ENCODE assay signal across 8 cellular contexts in the genomic region with DNA sequence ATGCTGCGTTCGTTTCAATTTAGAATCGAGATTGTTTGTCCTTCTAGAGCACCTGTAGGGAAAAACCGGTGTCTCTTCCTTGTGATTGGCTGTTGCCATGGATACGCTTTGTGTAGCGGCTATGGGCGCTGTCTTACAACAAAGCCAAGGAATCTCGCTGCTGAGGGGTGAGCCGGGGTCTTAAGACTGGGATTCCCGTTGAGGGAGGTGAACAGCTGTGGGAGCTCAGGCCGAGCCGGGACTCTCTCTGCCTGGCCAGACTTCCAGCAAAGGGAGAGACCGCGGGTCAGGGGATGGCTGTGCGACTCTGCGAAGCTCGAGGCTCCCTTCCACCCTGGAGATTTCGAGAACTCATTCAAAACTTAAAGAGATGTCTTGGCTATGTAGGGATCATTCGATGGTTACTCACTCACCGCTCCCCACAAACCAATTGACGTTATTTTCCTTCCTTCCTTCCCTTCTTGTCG. TPM values are rescaled to one million over a fixed set of nuclear protein-coding genes. Genes with fewer than 3 reads are reported as not detected.
DNase-seq lines count a peak whose midpoint lies in the region; ATAC-seq, FAIRE-seq and TF ChIP-seq lines count a peak whose summit lies in the region.

Gene LRRIQ1, plus strand, starts transcription at position 111 of the 467 bp plus-strand sequence. CDS start 1,826 bp downstream, outside the sequence.
Gene TSPAN19, minus strand, starts transcription at position 37 of the 467 bp plus-strand sequence. CDS start 6,331 bp downstream, outside the sequence.

- H3K14ac ChIP-seq in mesenchymal stem cell (ENCODE audit: low read length in 2 of 2): no peak within 1 kb of the TSS

- no peak within 1 kb of the TSS for H2BK120ac ChIP-seq in mesenchymal stem cell (ENCODE audit: low read depth, low read length)

- peak; percentile 99 for FAIRE-seq in A549 (lab: Jason Lieb, UNC)

- peak within 1 kb of the TSS; percentile 92 for H3K9ac ChIP-seq in mesenchymal stem cell (ENCODE audit: low read length)

- H3K4me3 ChIP-seq in A549 (peak within 1 kb of the TSS; percentile 50), mesenchymal stem cell (ENCODE audit: insufficient read depth in 1 of 2, low read depth in 1 of 2, low read length in 2 of 2) (peak within 1 kb of the TSS; percentile 64 to 92)

- no peak within 1 kb of the TSS for H3K18ac ChIP-seq in mesenchymal stem cell (ENCODE audit: low read depth in 1 of 2, low read length in 2 of 2)

- TF ChIP-seq CTCF in A549 (IDR thresholded peaks at IDR 0.05): no peak

- H3K23ac ChIP-seq in mesenchymal stem cell (ENCODE audit: low read length in 2 of 2): no peak within 1 kb of the TSS

- CTCF ChIA-PET in A549 (lab: Yijun Ruan, JAX): interaction anchor here (0.6 to 12.8 kb wide), 3 partner anchors 22 to 392 kb away, joined by 3 to 182 read pairs (median 4); no protein-coding TSS in a partner anchor

- H3K4me2 ChIP-seq in A549 (peak within 1 kb of the TSS; percentile 75), mesenchymal stem cell (ENCODE audit: low read length, poor library complexity, severe bottlenecking) (peak within 1 kb of the TSS; percentile 88)

- 3% methylated on average over 22 of the region's 22 CpGs for WGBS in A549 (ENCODE audit: missing lambda C conversion rate)
- WGBS in mesenchymal stem cell: under 1% methylated on average over 16 of the region's 22 CpGs

- H3K4ac ChIP-seq in mesenchymal stem cell (ENCODE audit: low read depth in 1 of 2, low read length in 2 of 2): no peak within 1 kb of the TSS

- H2AFZ ChIP-seq in mesenchymal stem cell (ENCODE audit: low read depth, low read length): peak within 1 kb of the TSS; percentile 75

- no peak for TF ChIP-seq EP300 in A549 (IDR thresholded peaks at IDR 0.05)

- POLR2A ChIA-PET in A549 (lab: Yijun Ruan, JAX): no interaction called here

- no peaks in the 10 kb centered on the region for H3K36me3 ChIP-seq in mesenchymal stem cell (ENCODE audit: control insufficient read depth in 1 of 2, insufficient read depth in 2 of 2, low read depth in 1 of 2, low read length in 2 of 2)

- H3K79me1 ChIP-seq in mesenchymal stem cell (replicated peaks; ENCODE audit: low read length, poor library complexity, severe bottlenecking): no peaks in the 10 kb centered on the region

- H3K27me3 ChIP-seq in mesenchymal stem cell (ENCODE audit: control insufficient read depth in 1 of 2, insufficient read depth in 1 of 2, low read length in 2 of 2): peaks cover 0 to 9% of the 10 kb centered on the region in 2 experiments

- no peaks in the 10 kb centered on the region for H3K9me3 ChIP-seq in A549
- H3K9me3 ChIP-seq in mesenchymal stem cell (ENCODE audit: control insufficient read depth, low read length): no peaks in the 10 kb centered on the region

- no peak within 1 kb of the TSS for H2BK15ac ChIP-seq in mesenchymal stem cell (ENCODE audit: low read depth, poor library complexity, severe bottlenecking)

- TF ChIP-seq POLR2A in A549 (IDR thresholded peaks at IDR 0.05; ENCODE audit: low read length): no peak

- H4K91ac ChIP-seq in mesenchymal stem cell (ENCODE audit: low read length): no peak within 1 kb of the TSS

- H3K27ac ChIP-seq in A549 (peak within 1 kb of the TSS in 1 of 2 experiments; percentile 80; a peak in 3 of 6 replicates), epithelial cell of prostate (no peak within 1 kb of the TSS), mesenchymal stem cell (ENCODE audit: low read length, poor library complexity, severe bottlenecking) (no peak within 1 kb of the TSS), substantia nigra (ENCODE audit: low read depth, low read length, poor library complexity, severe bottlenecking) (no peak within 1 kb of the TSS)

- no peak within 1 kb of the TSS for H2BK12ac ChIP-seq in mesenchymal stem cell (ENCODE audit: low read length in 2 of 2)

- no peak within 1 kb of the TSS for H4K8ac ChIP-seq in mesenchymal stem cell (ENCODE audit: low read length)

- TF ChIP-seq RAD21 in A549 (conservative IDR thresholded peaks at IDR 0.05 in 1 of 2, IDR thresholded peaks at IDR 0.05 in 1 of 2): no peak

- DNase-seq in A549 (ENCODE audit: low read depth in 1 of 2, low spot score in 1 of 2) (peak; percentile 75 to 92), NCI-H2081 (lab: John Stamatoyannopoulos, UW) (peak; percentile 91 to 95), epithelial cell of prostate (ENCODE audit: low read depth, low spot score) (peak; percentile 31), mesenchymal stem cell (peak; percentile 88), substantia nigra (lab: John Stamatoyannopoulos, UW) (peak in 46 of 49 donors; percentile 3 to 84 (median 40))
- DNase-seq in activated CD4-positive, alpha-beta T cell treated with anti-CD3 and anti-CD28 coated beads for 48 hours: peak; percentile 45

- H2AK5ac ChIP-seq in mesenchymal stem cell (ENCODE audit: low read length, severe bottlenecking): no peak within 1 kb of the TSS

- no peaks in the 10 kb centered on the region for H3K4me1 ChIP-seq in A549
- no peaks in the 10 kb centered on the region for H3K4me1 ChIP-seq in mesenchymal stem cell (ENCODE audit: control insufficient read depth, insufficient read depth, low read depth, low read length)

- H2BK5ac ChIP-seq in mesenchymal stem cell (ENCODE audit: low read depth, low read length, poor library complexity, severe bottlenecking): no peak within 1 kb of the TSS

- ATAC-seq in A549 (peak; percentile 99), GM18511 (IDR thresholded peaks at IDR 0.05; ENCODE audit: unreplicated experiment) (peak; percentile 97), HG02970 (IDR thresholded peaks at IDR 0.05; ENCODE audit: low FRiP score, unreplicated experiment) (peak; percentile 93)

TF ChIP-seq in A549, 52 proteins besides CTCF, POLR2A, EP300 and RAD21:
- TF ChIP-seq E2F6 (IDR thresholded peaks at IDR 0.05; ENCODE audit: borderline replicate concordance, low read depth): peak; percentile 56; the same call in 1 of the 2 replicates
- TF ChIP-seq PHF8 (IDR thresholded peaks at IDR 0.05; ENCODE audit: borderline replicate concordance, low read depth): peak; percentile 62; the same call in 1 of the 2 replicates
- TF ChIP-seq, protein P1, sequence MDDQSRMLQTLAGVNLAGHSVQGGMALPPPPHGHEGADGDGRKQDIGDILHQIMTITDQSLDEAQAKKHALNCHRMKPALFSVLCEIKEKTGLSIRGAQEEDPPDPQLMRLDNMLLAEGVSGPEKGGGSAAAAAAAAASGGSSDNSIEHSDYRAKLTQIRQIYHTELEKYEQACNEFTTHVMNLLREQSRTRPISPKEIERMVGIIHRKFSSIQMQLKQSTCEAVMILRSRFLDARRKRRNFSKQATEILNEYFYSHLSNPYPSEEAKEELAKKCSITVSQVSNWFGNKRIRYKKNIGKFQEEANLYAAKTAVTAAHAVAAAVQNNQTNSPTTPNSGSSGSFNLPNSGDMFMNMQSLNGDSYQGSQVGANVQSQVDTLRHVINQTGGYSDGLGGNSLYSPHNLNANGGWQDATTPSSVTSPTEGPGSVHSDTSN (IDR thresholded peaks at IDR 0.05): no peak
- TF ChIP-seq, protein P2, sequence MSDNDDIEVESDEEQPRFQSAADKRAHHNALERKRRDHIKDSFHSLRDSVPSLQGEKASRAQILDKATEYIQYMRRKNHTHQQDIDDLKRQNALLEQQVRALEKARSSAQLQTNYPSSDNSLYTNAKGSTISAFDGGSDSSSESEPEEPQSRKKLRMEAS (IDR thresholded peaks at IDR 0.05): peak; percentile 49; the same call in 1 of the 2 replicates
TF ChIP-seq in A549: peak in this region for 3.

RNA-seq across cellular contexts. Expression of gene LRRIQ1, which starts in this region (rescaled TPM):
- polyA plus RNA-seq in A549 (2011; rRNA removed) (1.7 and 3.7 TPM in 2 replicates), A549 (2017; fragmentation: RNase III; extraction: RNeasy Plus Mini Kit Qiagen cat#74134 plus additional on column Dnase treatment) (0.84 to 1.5 TPM (median 1.4 TPM) in 3 replicates)
- 0.36 and 0.37 TPM in 2 replicates for polyA plus RNA-seq in A549 (2012; cell fraction: cytosol; rRNA removed)
- 0.24 and 0.49 TPM in 2 replicates for polyA plus RNA-seq in A549 (2012; cell fraction: nucleus; rRNA removed)
- polyA minus RNA-seq in A549 (2011; rRNA and poly(A)+ RNA removed): 0.25 and 0.73 TPM in 2 replicates
- 0.81 TPM for polyA plus RNA-seq in mesenchymal stem cell (2013, experiment 1 of 2)
- polyA plus RNA-seq in mesenchymal stem cell (2013, experiment 2 of 2): 0.84 TPM

RNA-seq across cellular contexts. Expression of gene TSPAN19, which starts in this region (rescaled TPM):
- polyA plus RNA-seq in A549 (2011; rRNA removed) (0.29 and 0.36 TPM in 2 replicates), A549 (2017; fragmentation: RNase III; extraction: RNeasy Plus Mini Kit Qiagen cat#74134 plus additional on column Dnase treatment) (0.12 to 0.13 TPM in 2 of 3 replicates, not detected in the other)
- polyA plus RNA-seq in A549 (2012; cell fraction: cytosol; rRNA removed): not detected in 2 replicates
- 0.01 and 0.02 TPM in 2 replicates for polyA plus RNA-seq in A549 (2012; cell fraction: nucleus; rRNA removed)
- 0.12 TPM in 1 of 2 replicates, not detected in the other for polyA minus RNA-seq in A549 (2011; rRNA and poly(A)+ RNA removed)
- polyA plus RNA-seq in mesenchymal stem cell (2013, experiment 1 of 2): 0.21 TPM
- 0.37 TPM for polyA plus RNA-seq in mesenchymal stem cell (2013, experiment 2 of 2)

Comparison
In these comparisons a context has a peak if more than half of its experiments do, and no peak if none do; other contexts are left out.
1. DNase-seq: peak in every context shown above with its lines; median percentile 93 in NCI-H2081; 88 in mesenchymal stem cell; 84 in A549; 45 in activated CD4-positive, alpha-beta T cell treated with anti-CD3 and anti-CD28 coated beads for 48 hours; 40 in substantia nigra; 31 in epithelial cell of prostate.